Comparison of ENCODE assay signal across 27 cellular contexts in genomic region chr6:3510178-3510577, GRCh38.
"Had no signal": no experiment of that assay in that cellular context is flagged by ENCODE, and none has a peak within 500 bp of the region (broad histone marks: within the 10 kb centered on the region; RNA-seq: fewer than 3 reads in every experiment).

No MANE protein-coding gene starts in this region.

- ATAC-seq: activated T-cell treated with anti-CD3 and anti-CD28 coated beads, Interleukin-2, amount 50 U/mL, for 4 hours; activated T-helper 17 cell treated with anti-CD3 and anti-CD28 coated beads, Interleukin-2, amount 50 U/mL, for 72 hours; left lobe of liver; lower lobe of right lung; natural killer cell; sciatic nerve; stimulated activated effector memory CD8-positive, alpha-beta T cell treated with anti-CD3 and anti-CD28 coated beads, Interleukin-12 subunit alpha, Interleukin-12 subunit beta, amount 100 ng/mL, for 72 hours; stimulated activated naive CD8-positive, alpha-beta T cell treated with anti-CD3 and anti-CD28 coated beads, Interleukin-15, amount 100 ng/mL, for 72 hours had no signal

- H3K27ac ChIP-seq: brain microvascular endothelial cell, lower lobe of right lung, skin epidermis, thyroid gland had no signal

- H3K27me3 ChIP-seq: brain microvascular endothelial cell, thyroid gland had no signal

- H3K36me3 ChIP-seq: brain microvascular endothelial cell, lower lobe of right lung, thyroid gland had no signal

- FAIRE-seq: astrocyte, endothelial cell of umbilical vein, frontal cortex had no signal

- DNase-seq: activated CD4-positive, alpha-beta memory T cell treated with anti-CD3 and anti-CD28 coated beads, Interleukin-2, amount 10 ng/mL, durations not matched to agents 7 days and 5 days; activated CD4-positive, alpha-beta T cell treated with anti-CD3 and anti-CD28 coated beads, Interleukin-2, amount 10 ng/mL, durations not matched to agents 7 days and 5 days; activated CD4-positive, CD25-positive, alpha-beta regulatory T cell treated with anti-CD3 and anti-CD28 coated beads, Interleukin-2, amount 50 U/mL, for 72 hours; activated gamma-delta T cell treated with Interleukin-2 at 50 U/mL for 16 hours; activated naive CD4-positive, alpha-beta T cell treated with anti-CD3 and anti-CD28 coated beads, Interleukin-2, amount 50 U/mL, for 16 hours; activated T-cell treated with anti-CD3 and anti-CD28 coated beads, Interleukin-2, amount 50 U/mL, for 4 hours; amniotic stem cell; brain microvascular endothelial cell; caudate nucleus; cortex of kidney; kidney glomerular epithelial cell; lower lobe of right lung; mesendoderm; natural killer cell; stimulated activated CD4-positive, alpha-beta T cell treated with anti-CD3 and anti-CD28 coated beads, Interleukin-4, amount 100 ng/mL, for 24 hours; stimulated activated naive CD8-positive, alpha-beta T cell treated with anti-CD3 and anti-CD28 coated beads, Interleukin-15, amount 100 ng/mL, for 72 hours; SW 1271; T-helper 9 cell; thyroid gland had no signal

- H3K4me3 ChIP-seq: lower lobe of right lung, skin epidermis, thyroid gland had no signal

- H3K9me3 ChIP-seq: lower lobe of right lung, thyroid gland had no signal
